In genomic region chr10:102917962-102918816, GRCh38 we compare ENCODE assay signal across 8 cellular contexts. TPM values are rescaled to one million over a fixed set of nuclear protein-coding genes. Genes with fewer than 3 reads are reported as not detected.
DNase-seq lines count a peak whose midpoint lies in the region; ATAC-seq, FAIRE-seq and TF ChIP-seq lines count a peak whose summit lies in the region.

Gene CNNM2 (plus strand): TSS chr10:102918294. CDS start chr10:102918481, 187 bp downstream.

- H3K4me1 Mint-ChIP-seq in naive thymus-derived CD8-positive, alpha-beta T cell = peaks cover 22 to 57% (median 50%) of the 10 kb centered on the region in 4 donors
- peaks cover 23 to 64% of the 10 kb centered on the region in 2 donors for H3K4me1 Mint-ChIP-seq in stimulated activated naive B cell treated with anti-CD40 and anti-IgM and Interleukin-4, amounts not matched to agents 10 μg/mL and 1 μg/mL and 100 μg/mL, for 72 hours

- no peaks in the 10 kb centered on the region for H3K9me3 Mint-ChIP-seq in naive thymus-derived CD8-positive, alpha-beta T cell
- no peaks in the 10 kb centered on the region for H3K9me3 Mint-ChIP-seq in stimulated activated naive B cell treated with anti-CD40 and anti-IgM and Interleukin-4, amounts not matched to agents 10 μg/mL and 1 μg/mL and 100 μg/mL, for 72 hours

- peaks cover 0 to 17% (median 2%) of the 10 kb centered on the region in 5 donors for H3K27me3 Mint-ChIP-seq in naive thymus-derived CD8-positive, alpha-beta T cell
- H3K27me3 Mint-ChIP-seq in stimulated activated naive B cell treated with anti-CD40 and anti-IgM and Interleukin-4, amounts not matched to agents 10 μg/mL and 1 μg/mL and 100 μg/mL, for 72 hours = peaks cover 10 to 22% of the 10 kb centered on the region in 2 donors

- FAIRE-seq in H54 (lab: Jason Lieb, UNC) = peak; percentile 61

- DNase-seq in ELR (ENCODE audit: low read depth) = peak; percentile 100
- DNase-seq in H54 (ENCODE audit: insufficient read length, low spot score) = peak; percentile 95
- DNase-seq in LoVo (ENCODE audit: low spot score) = peak; percentile 100
- DNase-seq in RWPE1 (ENCODE audit: low spot score) = peak; percentile 99
- DNase-seq in activated T-helper 9 cell treated with anti-CD3 and anti-CD28 coated beads, Interleukin-2, amount 50 U/mL, for 16 hours (ENCODE audit: low read depth) = peak; percentile 99
- peak; percentile 99 for DNase-seq in fibroblast of peridontal ligament (ENCODE audit: extremely low read depth)
- peak; percentile 97 to 100 (median 99) for DNase-seq in naive thymus-derived CD8-positive, alpha-beta T cell
- DNase-seq in stimulated activated naive B cell treated with anti-CD40 and anti-IgM and Interleukin-4, amounts not matched to agents 10 μg/mL and 1 μg/mL and 100 μg/mL, for 72 hours = peak; percentile 99

- CTCF ChIA-PET in RWPE1 (lab: Yijun Ruan, JAX) = interaction anchor here (0.6 to 2.7 kb wide), 18 partner anchors 15 to 629 kb away, joined by 3 to 86 read pairs (median 4); partner anchors contain the start of genes CYP17A1 and NT5C2

- peaks cover 0 to 2% (median 0%) of the 10 kb centered on the region in 3 donors for H3K36me3 Mint-ChIP-seq in naive thymus-derived CD8-positive, alpha-beta T cell
- peaks cover 4 to 7% of the 10 kb centered on the region in 2 donors for H3K36me3 Mint-ChIP-seq in stimulated activated naive B cell treated with anti-CD40 and anti-IgM and Interleukin-4, amounts not matched to agents 10 μg/mL and 1 μg/mL and 100 μg/mL, for 72 hours

- peak; percentile 86 to 89 for ATAC-seq in naive thymus-derived CD8-positive, alpha-beta T cell
- peak; percentile 88 to 90 for ATAC-seq in stimulated activated naive B cell treated with anti-CD40 and anti-IgM and Interleukin-4, amounts not matched to agents 10 μg/mL and 1 μg/mL and 100 μg/mL, for 72 hours (replicated peaks)

- H3K27ac Mint-ChIP-seq in naive thymus-derived CD8-positive, alpha-beta T cell = peak within 1 kb of the TSS; percentile 91 to 98 (median 96)
- peak within 1 kb of the TSS; percentile 98 for H3K27ac Mint-ChIP-seq in stimulated activated naive B cell treated with anti-CD40 and anti-IgM and Interleukin-4, amounts not matched to agents 10 μg/mL and 1 μg/mL and 100 μg/mL, for 72 hours

- POLR2A ChIA-PET in RWPE1 (lab: Yijun Ruan, JAX; ENCODE audit: low non-redundant PET) = interaction anchor here (0.6 to 0.8 kb wide), 4 partner anchors 36 to 381 kb away, joined by 4 to 6 read pairs (median 4); no protein-coding TSS in a partner anchor
- POLR2A ChIA-PET in naive thymus-derived CD8-positive, alpha-beta T cell (lab: Charles Lee) = interaction anchor here (0.6 to 3.0 kb wide), 14 partner anchors 137 to 1921 kb away, joined by 3 to 28 read pairs (median 4); partner anchors contain the start of genes ARL3, CALHM2, NT5C2 and SFXN2

- peak within 1 kb of the TSS; percentile 88 for H3K27ac ChIP-seq in RWPE1

- H3K4me3 Mint-ChIP-seq in naive thymus-derived CD8-positive, alpha-beta T cell = peak within 1 kb of the TSS; percentile 94 to 99 (median 96)
- H3K4me3 Mint-ChIP-seq in stimulated activated naive B cell treated with anti-CD40 and anti-IgM and Interleukin-4, amounts not matched to agents 10 μg/mL and 1 μg/mL and 100 μg/mL, for 72 hours = peak within 1 kb of the TSS; percentile 97 to 100

- TF ChIP-seq CTCF in RWPE1 (conservative IDR thresholded peaks at IDR 0.05; ENCODE audit: low read depth) = no peak

- peak; percentile 71 for TF ChIP-seq POLR2A in H54 (IDR thresholded peaks at IDR 0.05; ENCODE audit: low read depth, low read length)

RNA-seq across cellular contexts. Expression of gene CNNM2, which starts in this region (rescaled TPM):
- total RNA-seq in naive thymus-derived CD8-positive, alpha-beta T cell = 10 to 100 TPM; 14.9 to 15.5 TPM
- 1 to 10 TPM; 4.4 to 5.7 (median 5.3) TPM for polyA plus RNA-seq in naive thymus-derived CD8-positive, alpha-beta T cell

Comparison
In these comparisons a context has a peak if more than half of its experiments do, and no peak if none do; other contexts are left out.
1. Peak in every context shown above with its lines: DNase-seq, ATAC-seq and H3K27ac ChIP-seq.